8 cellular contexts compared by ENCODE assay signal in genomic region chr3:192819001-192819569, GRCh38.
DNase-seq lines count a peak whose midpoint lies in the region; ATAC-seq and TF ChIP-seq lines count a peak whose summit lies in the region.

No MANE protein-coding gene starts in this region.

- H3K27me3 Mint-ChIP-seq in activated T-cell treated with anti-CD3 and anti-CD28 coated beads, Interleukin-2, amount 50 U/mL, for 4 hours (ENCODE audit: low read depth): no peaks in the 10 kb centered on the region
- H3K27me3 Mint-ChIP-seq in progenitor cell of endocrine pancreas: no peaks in the 10 kb centered on the region

- peak; percentile 16 for DNase-seq in activated T-cell treated with anti-CD3 and anti-CD28 coated beads, Interleukin-2, amount 50 U/mL, for 4 hours
- DNase-seq in kidney tubule cell (ENCODE audit: low spot score) (peak; percentile 94), NCI-H2227 treated with DMSO at 0.1 percent for 48 hours (lab: John Stamatoyannopoulos, UW) (no peak), middle frontal gyrus (ENCODE audit: extremely low spot score, low spot score) (no peak), progenitor cell of endocrine pancreas (ENCODE audit: low spot score, unreplicated experiment) (no peak)

- ATAC-seq in GM18520 (IDR thresholded peaks at IDR 0.05; ENCODE audit: unreplicated experiment) (peak; percentile 75), HG03196 (IDR thresholded peaks at IDR 0.05; ENCODE audit: unreplicated experiment) (peak; percentile 73), GM19395 (IDR thresholded peaks at IDR 0.05; ENCODE audit: unreplicated experiment) (no peak)
- ATAC-seq in activated T-cell treated with anti-CD3 and anti-CD28 coated beads, Interleukin-2, amount 50 U/mL, for 4 hours: peak; percentile 75 to 79

- no peak overlapping the region for H3K4me3 Mint-ChIP-seq in activated T-cell treated with anti-CD3 and anti-CD28 coated beads, Interleukin-2, amount 50 U/mL, for 4 hours
- no peak overlapping the region for H3K4me3 Mint-ChIP-seq in progenitor cell of endocrine pancreas (ENCODE audit: low read depth)

- no peaks in the 10 kb centered on the region for H3K9me3 Mint-ChIP-seq in activated T-cell treated with anti-CD3 and anti-CD28 coated beads, Interleukin-2, amount 50 U/mL, for 4 hours
- no peaks in the 10 kb centered on the region for H3K9me3 Mint-ChIP-seq in progenitor cell of endocrine pancreas (ENCODE audit: low read depth)

- TF ChIP-seq CTCF in progenitor cell of endocrine pancreas (IDR thresholded peaks at IDR 0.05; ENCODE audit: unreplicated experiment): no peak

- peaks cover 37% of the 10 kb centered on the region for H3K4me1 Mint-ChIP-seq in activated T-cell treated with anti-CD3 and anti-CD28 coated beads, Interleukin-2, amount 50 U/mL, for 4 hours (ENCODE audit: low read depth)
- peaks cover 25% of the 10 kb centered on the region for H3K4me1 Mint-ChIP-seq in progenitor cell of endocrine pancreas (ENCODE audit: low read depth)

- H3K27ac Mint-ChIP-seq in progenitor cell of endocrine pancreas: no peak overlapping the region

- no peaks in the 10 kb centered on the region for H3K36me3 Mint-ChIP-seq in activated T-cell treated with anti-CD3 and anti-CD28 coated beads, Interleukin-2, amount 50 U/mL, for 4 hours (ENCODE audit: insufficient read depth)
- H3K36me3 Mint-ChIP-seq in progenitor cell of endocrine pancreas (ENCODE audit: insufficient read depth): no peaks in the 10 kb centered on the region

Comparison
In these comparisons a context has a peak if more than half of its experiments do, and no peak if none do; other contexts are left out.
1. DNase-seq: peak in activated T-cell treated with anti-CD3 and anti-CD28 coated beads, Interleukin-2, amount 50 U/mL, for 4 hours (single experiment) and kidney tubule cell (single experiment); none in NCI-H2227 treated with DMSO at 0.1 percent for 48 hours (single experiment), middle frontal gyrus (single experiment) and progenitor cell of endocrine pancreas (single experiment).